In the genomic region with DNA sequence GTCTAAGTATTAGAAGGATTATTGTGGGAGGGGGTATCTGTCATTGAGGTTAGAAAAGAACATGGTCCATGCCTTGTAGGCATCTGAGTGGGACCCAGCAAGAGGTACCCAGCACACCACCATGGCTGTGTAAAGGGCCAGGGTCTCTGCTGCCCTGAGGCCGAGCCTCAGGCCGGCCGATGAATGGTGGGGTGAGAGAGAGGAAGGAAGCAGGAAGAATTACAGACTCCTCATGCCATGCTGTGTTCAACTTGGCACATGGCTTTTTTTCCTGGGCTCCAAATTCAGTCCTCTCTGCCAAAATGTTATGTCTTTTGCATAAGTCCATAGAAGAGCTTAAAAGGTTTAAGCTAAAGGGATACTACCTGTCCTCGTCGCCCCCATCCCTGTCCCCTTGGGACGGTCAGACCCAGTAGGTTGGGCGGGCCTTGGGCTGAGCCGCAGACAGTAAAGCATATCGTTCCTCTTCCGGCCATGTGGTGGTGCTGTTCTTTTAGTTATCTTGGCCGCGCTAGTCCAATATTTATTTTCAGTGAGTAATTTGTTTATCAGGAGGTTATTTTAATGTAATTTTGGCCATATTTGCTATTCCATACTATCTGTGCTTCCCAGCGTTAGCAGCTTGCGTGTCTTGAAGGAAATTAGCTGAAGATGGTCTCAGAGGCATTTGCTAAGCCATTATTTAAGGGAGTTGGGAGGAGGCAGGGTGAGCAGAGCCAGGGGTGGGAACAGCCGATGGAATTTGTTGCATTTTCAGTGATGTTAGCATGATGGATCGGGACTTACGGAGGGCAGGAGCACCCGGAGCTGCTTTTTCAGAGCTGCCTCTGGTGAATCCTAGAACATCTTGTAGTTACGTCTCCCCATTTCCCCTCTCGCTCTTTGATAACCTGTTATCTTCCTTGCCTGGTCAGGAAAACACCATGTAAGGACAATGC, we compare ENCODE assay signal across 8 cellular contexts.
DNase-seq lines count a peak whose midpoint lies in the region; ATAC-seq and TF ChIP-seq lines count a peak whose summit lies in the region.

No MANE protein-coding gene starts in this region.

- no peak overlapping the region for H3K4me2 ChIP-seq in osteoblast (ENCODE audit: insufficient read depth, low read length)

- H4K20me1 ChIP-seq in osteoblast (ENCODE audit: insufficient read depth, low read length): no peaks in the 10 kb centered on the region

- peak overlapping the region in 1 of 4 donors; percentile 34 for H3K4me3 ChIP-seq in esophagus muscularis mucosa
- no peak overlapping the region for H3K4me3 ChIP-seq in osteoblast (ENCODE audit: insufficient read depth, low read length)

- H3K79me2 ChIP-seq in osteoblast (ENCODE audit: insufficient read depth, low read length): no peaks in the 10 kb centered on the region

- H3K27ac ChIP-seq in esophagus muscularis mucosa (replicated peaks in 1 of 4): no peak overlapping the region
- no peak overlapping the region for H3K27ac ChIP-seq in osteoblast (ENCODE audit: low read depth, low read length)

- H3K36me3 ChIP-seq in esophagus muscularis mucosa: no peaks in the 10 kb centered on the region
- H3K36me3 ChIP-seq in osteoblast (ENCODE audit: insufficient read depth, low read length): no peaks in the 10 kb centered on the region

- DNase-seq in Caki2 (ENCODE audit: low read depth) (peak; percentile 3), NAMALWA (ENCODE audit: low spot score) (peak; percentile 48), esophagus muscularis mucosa (ENCODE audit: extremely low spot score) (no peak), osteoblast (ENCODE audit: insufficient read length, low spot score, missing footprints) (no peak), NCI-H1436 (lab: John Stamatoyannopoulos, UW) (no peak)
- peak; percentile 6 to 23 for DNase-seq in activated CD4-positive, alpha-beta T cell treated with anti-CD3 and anti-CD28 coated beads for 4 hours

- no peak for TF ChIP-seq POLR2A in esophagus muscularis mucosa (IDR thresholded peaks at IDR 0.05; ENCODE audit: low read depth)

- peaks cover 0 to 14% (median 0%) of the 10 kb centered on the region in 4 donors for H3K27me3 ChIP-seq in esophagus muscularis mucosa
- no peaks in the 10 kb centered on the region for H3K27me3 ChIP-seq in osteoblast (ENCODE audit: insufficient read depth, low read length)

- peak; percentile 50 to 60 (median 53) for TF ChIP-seq CTCF in esophagus muscularis mucosa (IDR thresholded peaks at IDR 0.05)
- TF ChIP-seq CTCF in osteoblast (IDR thresholded peaks at IDR 0.05; ENCODE audit: extremely low read depth, low read depth, low read length): peak; percentile 32

- no peaks in the 10 kb centered on the region for H3K9me3 ChIP-seq in esophagus muscularis mucosa
- H3K9me3 ChIP-seq in osteoblast (ENCODE audit: low read depth, low read length): no peaks in the 10 kb centered on the region

- no peak for TF ChIP-seq EP300 in esophagus muscularis mucosa (IDR thresholded peaks at IDR 0.05)

- peak; percentile 67 for ATAC-seq in GM21529 (IDR thresholded peaks at IDR 0.05; ENCODE audit: unreplicated experiment)
- ATAC-seq in activated CD4-positive, CD25-positive, alpha-beta regulatory T cell treated with anti-CD3 and anti-CD28 coated beads, Interleukin-2, amount 50 U/mL, for 24 hours: no peak

- H3K4me1 ChIP-seq in esophagus muscularis mucosa (peaks cover 0 to 15% (median 9%) of the 10 kb centered on the region in 4 donors), osteoblast (ENCODE audit: insufficient read depth, low read length) (no peaks in the 10 kb centered on the region)

- intact Hi-C loops in esophagus muscularis mucosa (cut with DNase I): no loop called here

- in situ Hi-C loops in Caki2 (cut with HindIII; ENCODE audit: low pct_unique_long_range_greater_than_20kb, low sequenced_read_pairs): no loop called here

- H2AFZ ChIP-seq in osteoblast (ENCODE audit: low read length): no peak overlapping the region

- WGBS in esophagus muscularis mucosa: 14% methylated on average over 20 of the region's 20 CpGs

Comparison
In these comparisons a context has a peak if more than half of its experiments do, and no peak if none do; other contexts are left out.
1. DNase-seq: peak in Caki2 (single experiment), NAMALWA (single experiment) and activated CD4-positive, alpha-beta T cell treated with anti-CD3 and anti-CD28 coated beads for 4 hours (2 of 2); none in esophagus muscularis mucosa (single experiment), osteoblast (single experiment) and NCI-H1436 (single experiment).